Comparison of ENCODE assay signal across 8 cellular contexts in genomic region chr7:7180725-7181428, GRCh38. TPM values are rescaled to one million over a fixed set of nuclear protein-coding genes. Genes with fewer than 3 reads are reported as not detected.
DNase-seq lines count a peak whose midpoint lies in the region; ATAC-seq and TF ChIP-seq lines count a peak whose summit lies in the region.

No MANE protein-coding gene starts in this region.

- H3K36me3 ChIP-seq in right lobe of liver: no peaks in the 10 kb centered on the region

- peaks cover 2% of the 10 kb centered on the region for H3K9me3 Mint-ChIP-seq in activated CD4-positive, alpha-beta T cell treated with anti-CD3 and anti-CD28 coated beads, Interleukin-2, amount 10 ng/mL, durations not matched to agents 7 days and 5 days
- H3K9me3 Mint-ChIP-seq in activated T-helper 2 cell treated with anti-CD3 and anti-CD28 coated beads, Interferon-gamma antibody, Interleukin-2, Interleukin-4, amounts not matched to agents 10 μg/mL and 5 μg/mL and 100 μg/mL, durations not matched to agents 14 hours and 24 hours and 36 hours: no peaks in the 10 kb centered on the region

- DNase-seq in activated CD4-positive, alpha-beta T cell treated with anti-CD3 and anti-CD28 coated beads, Interleukin-2, amount 10 ng/mL, durations not matched to agents 7 days and 5 days: no peak
- no peak for DNase-seq in activated CD4-positive, alpha-beta T cell treated with anti-CD3 and anti-CD28 coated beads, Interleukin-2, amount 50 U/mL, for 1 hour
- no peak for DNase-seq in activated T-helper 2 cell treated with anti-CD3 and anti-CD28 coated beads, Interferon-gamma antibody, Interleukin-2, Interleukin-4, amounts not matched to agents 10 μg/mL and 5 μg/mL and 100 μg/mL, durations not matched to agents 14 hours and 24 hours and 36 hours (ENCODE audit: low spot score)
- DNase-seq in right lobe of liver (no peak), substantia nigra (lab: John Stamatoyannopoulos, UW) (no peak)

- 59% methylated on average over 8 of the region's 8 CpGs for WGBS in right lobe of liver (ENCODE audit: insufficient coverage, low coverage, low lambda C conversion rate, missing lambda C conversion rate)

- H3K27ac Mint-ChIP-seq in activated CD4-positive, alpha-beta T cell treated with anti-CD3 and anti-CD28 coated beads, Interleukin-2, amount 10 ng/mL, durations not matched to agents 7 days and 5 days: peak overlapping the region; percentile 96
- H3K27ac Mint-ChIP-seq in activated T-helper 2 cell treated with anti-CD3 and anti-CD28 coated beads, Interferon-gamma antibody, Interleukin-2, Interleukin-4, amounts not matched to agents 10 μg/mL and 5 μg/mL and 100 μg/mL, durations not matched to agents 14 hours and 24 hours and 36 hours: peak overlapping the region; percentile 99

- H3K9me3 ChIP-seq in right lobe of liver: no peaks in the 10 kb centered on the region

- peaks cover 0 to 20% (median 10%) of the 10 kb centered on the region in 4 donors for H3K4me1 ChIP-seq in right lobe of liver

- peaks cover 41% of the 10 kb centered on the region for H3K36me3 Mint-ChIP-seq in activated CD4-positive, alpha-beta T cell treated with anti-CD3 and anti-CD28 coated beads, Interleukin-2, amount 10 ng/mL, durations not matched to agents 7 days and 5 days (ENCODE audit: low read depth)
- peaks cover 18% of the 10 kb centered on the region for H3K36me3 Mint-ChIP-seq in activated T-helper 2 cell treated with anti-CD3 and anti-CD28 coated beads, Interferon-gamma antibody, Interleukin-2, Interleukin-4, amounts not matched to agents 10 μg/mL and 5 μg/mL and 100 μg/mL, durations not matched to agents 14 hours and 24 hours and 36 hours (ENCODE audit: low read depth)

- no peaks in the 10 kb centered on the region for H3K27me3 ChIP-seq in right lobe of liver

- no peaks in the 10 kb centered on the region for H3K27me3 Mint-ChIP-seq in activated CD4-positive, alpha-beta T cell treated with anti-CD3 and anti-CD28 coated beads, Interleukin-2, amount 10 ng/mL, durations not matched to agents 7 days and 5 days
- no peaks in the 10 kb centered on the region for H3K27me3 Mint-ChIP-seq in activated T-helper 2 cell treated with anti-CD3 and anti-CD28 coated beads, Interferon-gamma antibody, Interleukin-2, Interleukin-4, amounts not matched to agents 10 μg/mL and 5 μg/mL and 100 μg/mL, durations not matched to agents 14 hours and 24 hours and 36 hours (ENCODE audit: low read depth)

- H3K27ac ChIP-seq in right lobe of liver: peak overlapping the region; percentile 96
- peak overlapping the region; percentile 95 for H3K27ac ChIP-seq in substantia nigra (ENCODE audit: low read depth, low read length, poor library complexity, severe bottlenecking)

- no peak for TF ChIP-seq POLR2A in right lobe of liver (IDR thresholded peaks at IDR 0.05)

- ATAC-seq in right lobe of liver (no peak), GM21381 (IDR thresholded peaks at IDR 0.05; ENCODE audit: unreplicated experiment) (no peak), HG03025 (IDR thresholded peaks at IDR 0.05; ENCODE audit: low FRiP score, unreplicated experiment) (no peak), HG03135 (IDR thresholded peaks at IDR 0.05; ENCODE audit: unreplicated experiment) (no peak)

- H3K4me1 Mint-ChIP-seq in activated CD4-positive, alpha-beta T cell treated with anti-CD3 and anti-CD28 coated beads, Interleukin-2, amount 10 ng/mL, durations not matched to agents 7 days and 5 days: peaks cover 22% of the 10 kb centered on the region
- H3K4me1 Mint-ChIP-seq in activated T-helper 2 cell treated with anti-CD3 and anti-CD28 coated beads, Interferon-gamma antibody, Interleukin-2, Interleukin-4, amounts not matched to agents 10 μg/mL and 5 μg/mL and 100 μg/mL, durations not matched to agents 14 hours and 24 hours and 36 hours (ENCODE audit: low read depth): peaks cover 29% of the 10 kb centered on the region

- H3K4me3 Mint-ChIP-seq in activated CD4-positive, alpha-beta T cell treated with anti-CD3 and anti-CD28 coated beads, Interleukin-2, amount 10 ng/mL, durations not matched to agents 7 days and 5 days: peak overlapping the region; percentile 76
- peak overlapping the region; percentile 95 for H3K4me3 Mint-ChIP-seq in activated T-helper 2 cell treated with anti-CD3 and anti-CD28 coated beads, Interferon-gamma antibody, Interleukin-2, Interleukin-4, amounts not matched to agents 10 μg/mL and 5 μg/mL and 100 μg/mL, durations not matched to agents 14 hours and 24 hours and 36 hours (ENCODE audit: low read depth)

- POLR2A ChIA-PET in activated CD4-positive, alpha-beta T cell treated with anti-CD3 and anti-CD28 coated beads, Interleukin-2, amount 10 ng/mL, durations not matched to agents 7 days and 5 days (lab: Charles Lee): interaction anchor here (0.7 kb wide), 1 partner anchor 78 kb away, joined by 5 read pairs; no protein-coding TSS in a partner anchor

- TF ChIP-seq CTCF in right lobe of liver (IDR thresholded peaks at IDR 0.05): no peak

- no peak overlapping the region for H3K4me3 ChIP-seq in right lobe of liver

- CTCF ChIA-PET in activated CD4-positive, alpha-beta T cell treated with anti-CD3 and anti-CD28 coated beads, Interleukin-2, amount 10 ng/mL, durations not matched to agents 7 days and 5 days (lab: Charles Lee): interaction anchor here (1.1 to 1.5 kb wide), 4 partner anchors 7 to 460 kb away, joined by 3 to 7 read pairs (median 4); partner anchors contain the start of gene UMAD1

- intact Hi-C loops in activated T-helper 2 cell treated with anti-CD3 and anti-CD28 coated beads, Interferon-gamma antibody, Interleukin-2, Interleukin-4, amounts not matched to agents 10 μg/mL and 5 μg/mL and 100 μg/mL, durations not matched to agents 14 hours and 24 hours and 36 hours (cut with micrococcal nuclease): loop anchor here (5.0 to 10.0 kb wide), 2 partner anchors 784 to 946 kb away; partner anchors contain the start of gene GLCCI1
- intact Hi-C loops in right lobe of liver (cut with DNase I): no loop called here

RNA-seq across cellular contexts. Expression of gene C1GALT1, which starts 1.5 kb away (rescaled TPM):
- total RNA-seq in activated CD4-positive, alpha-beta T cell treated with anti-CD3 and anti-CD28 coated beads, Interleukin-2, amount 10 ng/mL, durations not matched to agents 7 days and 5 days: 10 to 100 TPM; 58.2 to 61.4 TPM
- 37.1 and 37.6 TPM in 2 replicates for total RNA-seq in activated T-helper 2 cell treated with anti-CD3 and anti-CD28 coated beads, Interferon-gamma antibody, Interleukin-2, Interleukin-4, amounts not matched to agents 10 μg/mL and 5 μg/mL and 100 μg/mL, durations not matched to agents 14 hours and 24 hours and 36 hours
- 10 to 100 TPM; 10.1 to 16.6 (median 13.1) TPM for total RNA-seq in right lobe of liver
